ENCODE assay signal across 8 cellular contexts in genomic region chr1:156020293-156021086, GRCh38. TPM values are rescaled to one million over a fixed set of nuclear protein-coding genes. Genes with fewer than 3 reads are reported as not detected.
A peak's percentile ranks its signal among the peaks of the same experiment; 100 is the strongest.
DNase-seq lines count a peak whose midpoint lies in the region; ATAC-seq and TF ChIP-seq lines count a peak whose summit lies in the region.

Gene SSR2, minus strand, starts transcription at chr1:156020951. Its CDS starts 784 bp downstream, at chr1:156020167.

- peak within 1 kb of the TSS; percentile 76 to 97 (median 96) for H3K27ac Mint-ChIP-seq in IgD-negative memory B cell

- no peak for TF ChIP-seq EP300 in esophagus muscularis mucosa (IDR thresholded peaks at IDR 0.05)

- H3K4me3 ChIP-seq in PC-9 (peak within 1 kb of the TSS; percentile 95), esophagus muscularis mucosa (peak within 1 kb of the TSS; percentile 74 to 88 (median 84))

- peak; percentile 87 for ATAC-seq in GM21526 (IDR thresholded peaks at IDR 0.05; ENCODE audit: low FRiP score, unreplicated experiment)

- intact Hi-C loops in PC-9 (cut with micrococcal nuclease; ENCODE audit: unreplicated experiment), result no loop called here
- intact Hi-C loops in esophagus muscularis mucosa (cut with DNase I), result no loop called here

- H3K4me1 Mint-ChIP-seq in IgD-negative memory B cell, result peaks cover 18 to 26% (median 19%) of the 10 kb centered on the region in 3 donors

- no peaks in the 10 kb centered on the region for H3K9me3 Mint-ChIP-seq in IgD-negative memory B cell

- H3K27me3 ChIP-seq in PC-9 (ENCODE audit: insufficient read depth, low read depth) (no peaks in the 10 kb centered on the region), esophagus muscularis mucosa (no peaks in the 10 kb centered on the region)

- BruUV-seq in PC-9 (replicated peaks; lab: Mats Ljungman, UMichigan), result no TSS peak

- POLR2A ChIA-PET in PC-9 (lab: Charles Lee; ENCODE audit: unreplicated experiment), result no interaction called here

- DNase-seq in DMS 273 (lab: John Stamatoyannopoulos, UW; ENCODE audit: unreplicated experiment) (peak; percentile 98), PC-9 (peak; percentile 78 to 87), esophagus muscularis mucosa (ENCODE audit: extremely low spot score) (peak; percentile 97), myocyte (ENCODE audit: low read depth) (peak; percentile 93)
- peak; percentile 74 for DNase-seq in activated T-cell treated with anti-CD3 and anti-CD28 coated beads, Interleukin-2, amount 50 U/mL, for 1 hour
- DNase-seq in stimulated activated CD8-positive, alpha-beta memory T cell treated with anti-CD3 and anti-CD28 coated beads, Interleukin-7, amount 100 ng/mL, for 48 hours (ENCODE audit: extremely low read depth in 1 of 2, low read depth in 1 of 2), result peak; percentile 67 to 84

- H2AFZ ChIP-seq in PC-9, result peak within 1 kb of the TSS; percentile 49

- no peaks in the 10 kb centered on the region for H3K9me2 ChIP-seq in PC-9 (ENCODE audit: insufficient read depth)

- TF ChIP-seq POLR2A in esophagus muscularis mucosa (IDR thresholded peaks at IDR 0.05; ENCODE audit: low read depth), result peak; percentile 41

- H3K36me3 ChIP-seq in PC-9 (ENCODE audit: low read depth), result peaks cover 30% of the 10 kb centered on the region
- H3K36me3 ChIP-seq in esophagus muscularis mucosa, result peaks cover 18 to 41% (median 30%) of the 10 kb centered on the region in 4 donors

- H3K36me3 Mint-ChIP-seq in IgD-negative memory B cell, result no peaks in the 10 kb centered on the region

- CTCF ChIA-PET in PC-9 (lab: Charles Lee), result interaction anchor here (0.6 kb wide), 2 partner anchors 39 to 369 kb away, joined by 3 to 14 read pairs; no protein-coding TSS in a partner anchor

- H3K27me3 Mint-ChIP-seq in IgD-negative memory B cell, result no peaks in the 10 kb centered on the region

- H3K9me3 ChIP-seq in PC-9 (ENCODE audit: insufficient read depth, low read depth) (no peaks in the 10 kb centered on the region), esophagus muscularis mucosa (no peaks in the 10 kb centered on the region)

- H3K27ac ChIP-seq in PC-9 (no peak within 1 kb of the TSS), esophagus muscularis mucosa (replicated peaks in 1 of 4) (peak within 1 kb of the TSS; percentile 84 to 94 (median 88))

- 1% methylated on average over 37 of the region's 44 CpGs for WGBS in esophagus muscularis mucosa

- peaks cover 20% of the 10 kb centered on the region for H4K20me1 ChIP-seq in PC-9 (ENCODE audit: insufficient read depth)

- H3K4me3 Mint-ChIP-seq in IgD-negative memory B cell, result peak within 1 kb of the TSS; percentile 91 to 99 (median 98)

- peak within 1 kb of the TSS; percentile 99 for H3K4me2 ChIP-seq in PC-9

- peaks cover 11% of the 10 kb centered on the region for H3K4me1 ChIP-seq in PC-9 (replicated peaks; ENCODE audit: insufficient read depth)
- H3K4me1 ChIP-seq in esophagus muscularis mucosa, result peaks cover 15 to 21% (median 18%) of the 10 kb centered on the region in 4 donors

- no peak for TF ChIP-seq CTCF in PC-9 (conservative IDR thresholded peaks at IDR 0.05)
- no peak for TF ChIP-seq CTCF in esophagus muscularis mucosa (IDR thresholded peaks at IDR 0.05)

- H3K79me2 ChIP-seq in PC-9 (ENCODE audit: low read depth), result peaks cover 34% of the 10 kb centered on the region

- peaks cover 10% of the 10 kb centered on the region; the same call in 1 of the 2 replicates for H3F3A ChIP-seq in PC-9 (ENCODE audit: insufficient read depth, low read depth)

RNA-seq across cellular contexts. Expression of gene SSR2, which starts in this region (rescaled TPM):
- 257 TPM for polyA plus RNA-seq in IgD-negative memory B cell
- total RNA-seq in PC-9 (2021) (152 and 196 TPM in 2 replicates), esophagus muscularis mucosa (100 to 1,000 TPM; 118 to 229 (median 137) TPM), myocyte (124 and 222 TPM in 2 replicates)
- polyA plus RNA-seq in myocyte (2012), result 311 TPM
